Comparison of ENCODE assay signal across 10 cellular contexts in the genomic region with DNA sequence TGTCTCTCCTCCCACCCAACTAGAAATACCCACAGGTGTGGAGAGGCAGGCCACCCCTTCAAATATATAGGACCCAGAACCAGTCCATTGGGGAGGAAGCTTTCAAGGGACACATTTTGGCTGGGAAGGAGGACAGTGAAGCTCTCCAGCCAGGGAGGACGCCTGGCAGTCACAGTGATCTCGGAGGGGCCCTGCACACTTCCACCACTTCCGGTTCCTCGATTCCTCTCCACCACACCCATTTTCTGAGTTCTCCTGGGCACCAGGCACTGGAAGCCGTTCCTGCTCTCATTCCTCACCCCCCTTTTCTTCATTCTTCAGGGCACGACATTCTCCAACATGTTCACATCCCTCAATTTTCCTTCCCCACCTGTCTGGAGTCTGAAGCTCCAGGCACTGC. TPM values are rescaled to one million over a fixed set of nuclear protein-coding genes. Genes with fewer than 3 reads are reported as not detected.
DNase-seq lines count a peak whose midpoint lies in the region; ATAC-seq and TF ChIP-seq lines count a peak whose summit lies in the region.
"Had no signal": no experiment of that assay in that cellular context is flagged by ENCODE, and none has a peak within 500 bp of the region (broad histone marks: within the 10 kb centered on the region; RNA-seq: fewer than 3 reads in every experiment).

No MANE protein-coding gene starts in this region.

- H3K4me2 ChIP-seq in DOHH2 (ENCODE audit: low read length): peak overlapping the region; percentile 58

- peaks cover 12% of the 10 kb centered on the region for H3K79me2 ChIP-seq in DOHH2 (ENCODE audit: control insufficient read depth, low read length)

- CTCF ChIA-PET in activated CD8-positive, alpha-beta T cell treated with anti-CD3 and anti-CD28 coated beads, Interleukin-2, amount 10 ng/mL, durations not matched to agents 7 days and 5 days (lab: Charles Lee): interaction anchor here (1.2 to 12.5 kb wide), 5 partner anchors 14 to 208 kb away, joined by 3 to 126 read pairs (median 9); no protein-coding TSS in a partner anchor

- H3K9me2 ChIP-seq in DOHH2 (replicated peaks; ENCODE audit: control insufficient read depth, low read length): no peaks in the 10 kb centered on the region

- no peak overlapping the region for H3K27ac ChIP-seq in DOHH2 (ENCODE audit: low read depth, low read length)
- peak overlapping the region; percentile 58 for H3K27ac ChIP-seq in KOPT-K1 (ENCODE audit: low read depth, low read length, poor library complexity, severe bottlenecking)

- peaks cover 43% of the 10 kb centered on the region for H3K4me1 ChIP-seq in DOHH2 (ENCODE audit: control insufficient read depth, low read length)

- no peaks in the 10 kb centered on the region for H3K27me3 Mint-ChIP-seq in activated CD8-positive, alpha-beta T cell treated with anti-CD3 and anti-CD28 coated beads, Interleukin-2, amount 10 ng/mL, durations not matched to agents 7 days and 5 days (ENCODE audit: low read depth)
- no peaks in the 10 kb centered on the region for H3K27me3 Mint-ChIP-seq in naive B cell

- H3K9me3 ChIP-seq in DOHH2 (ENCODE audit: control insufficient read depth, insufficient read depth, low read length) (no peaks in the 10 kb centered on the region), KOPT-K1 (ENCODE audit: insufficient read depth, low read length, poor library complexity, severe bottlenecking) (no peaks in the 10 kb centered on the region)

- peaks cover 53% of the 10 kb centered on the region for H3K4me1 Mint-ChIP-seq in activated CD8-positive, alpha-beta T cell treated with anti-CD3 and anti-CD28 coated beads, Interleukin-2, amount 10 ng/mL, durations not matched to agents 7 days and 5 days (ENCODE audit: low read depth)
- H3K4me1 Mint-ChIP-seq in naive B cell: peaks cover 48 to 65% (median 64%) of the 10 kb centered on the region in 3 donors

- peak overlapping the region; percentile 83 for H3K27ac Mint-ChIP-seq in activated CD8-positive, alpha-beta T cell treated with anti-CD3 and anti-CD28 coated beads, Interleukin-2, amount 10 ng/mL, durations not matched to agents 7 days and 5 days
- H3K27ac Mint-ChIP-seq in naive B cell: peak overlapping the region; percentile 90 to 96 (median 94)

- peak overlapping the region; percentile 74 for H3K4me3 Mint-ChIP-seq in activated CD8-positive, alpha-beta T cell treated with anti-CD3 and anti-CD28 coated beads, Interleukin-2, amount 10 ng/mL, durations not matched to agents 7 days and 5 days
- peak overlapping the region; percentile 82 to 98 (median 90) for H3K4me3 Mint-ChIP-seq in naive B cell
- H3K4me3 Mint-ChIP-seq: neural crest cell had no signal

- H3F3A ChIP-seq in DOHH2 (ENCODE audit: control insufficient read depth, insufficient read depth): peaks cover 18% of the 10 kb centered on the region

- peak; percentile 31 for ATAC-seq in activated CD8-positive, alpha-beta T cell treated with anti-CD3 and anti-CD28 coated beads, Interleukin-2, amount 10 ng/mL, durations not matched to agents 7 days and 5 days
- ATAC-seq in naive B cell (ENCODE audit: low read depth in 2 of 2) (no peak), GM19023 (IDR thresholded peaks at IDR 0.05; ENCODE audit: unreplicated experiment) (no peak)

- no peak for DNase-seq in activated CD8-positive, alpha-beta T cell treated with anti-CD3 and anti-CD28 coated beads, Interleukin-2, amount 10 ng/mL, durations not matched to agents 7 days and 5 days
- DNase-seq in naive B cell (no peak), NK-92 (lab: John Stamatoyannopoulos, UW; ENCODE audit: unreplicated experiment) (no peak), mesenteric fat pad (ENCODE audit: low spot score) (no peak), NCI-H187 (lab: John Stamatoyannopoulos, UW) (no peak)
- DNase-seq: stimulated activated CD4-positive, alpha-beta T cell treated with anti-CD3 and anti-CD28 coated beads, Interleukin-2, amount 100 ng/mL, for 48 hours had no signal

- H4K20me1 ChIP-seq in DOHH2 (ENCODE audit: control insufficient read depth, insufficient read depth, low read depth, low read length): no peaks in the 10 kb centered on the region

- H3K36me3 ChIP-seq in DOHH2 (ENCODE audit: control insufficient read depth, low read length) (no peaks in the 10 kb centered on the region), KOPT-K1 (ENCODE audit: insufficient read depth, low read length) (no peaks in the 10 kb centered on the region)

- H3K27me3 ChIP-seq in DOHH2 (ENCODE audit: control insufficient read depth, low read length): no peaks in the 10 kb centered on the region

- no peaks in the 10 kb centered on the region for H3K9me3 Mint-ChIP-seq in activated CD8-positive, alpha-beta T cell treated with anti-CD3 and anti-CD28 coated beads, Interleukin-2, amount 10 ng/mL, durations not matched to agents 7 days and 5 days (ENCODE audit: insufficient read depth)
- no peaks in the 10 kb centered on the region for H3K9me3 Mint-ChIP-seq in naive B cell

- POLR2A ChIA-PET in activated CD8-positive, alpha-beta T cell treated with anti-CD3 and anti-CD28 coated beads, Interleukin-2, amount 10 ng/mL, durations not matched to agents 7 days and 5 days (lab: Charles Lee): interaction anchor here (1.8 to 2.2 kb wide), 2 partner anchors 9 to 14 kb away, joined by 4 to 7 read pairs; no protein-coding TSS in a partner anchor

- no peak for TF ChIP-seq CTCF in DOHH2 (IDR thresholded peaks at IDR 0.05; ENCODE audit: low read depth, low read length, poor library complexity, severe bottlenecking)

- peaks cover 7% of the 10 kb centered on the region for H3K36me3 Mint-ChIP-seq in activated CD8-positive, alpha-beta T cell treated with anti-CD3 and anti-CD28 coated beads, Interleukin-2, amount 10 ng/mL, durations not matched to agents 7 days and 5 days (ENCODE audit: low read depth)
- H3K36me3 Mint-ChIP-seq in naive B cell: peaks cover 0 to 7% of the 10 kb centered on the region in 2 donors

- peak overlapping the region; percentile 48 for H3K4me3 ChIP-seq in DOHH2 (ENCODE audit: low read length)

RNA-seq across cellular contexts. Expression of a gene that starts 30.4 kb away (rescaled TPM):
- 10 to 100 TPM; 41.8 to 49.4 TPM for total RNA-seq in activated CD8-positive, alpha-beta T cell treated with anti-CD3 and anti-CD28 coated beads, Interleukin-2, amount 10 ng/mL, durations not matched to agents 7 days and 5 days
- 10 to 100 TPM in 5 of 6 donors, 1 to 10 TPM in 1; 7.1 to 57.2 (median 20.0) TPM for polyA plus RNA-seq in naive B cell (ENCODE audit: low read depth in 6 of 6)
- total RNA-seq in mesenteric fat pad: 2.1 TPM

Comparison
In these comparisons a context has a peak if more than half of its experiments do, and no peak if none do; other contexts are left out.
1. RNA of a gene that starts 30.4 kb away (total RNA-seq): 41.8 to 49.4 TPM in activated CD8-positive, alpha-beta T cell treated with anti-CD3 and anti-CD28 coated beads, Interleukin-2, amount 10 ng/mL, durations not matched to agents 7 days and 5 days; 2.1 TPM in mesenteric fat pad (single experiment); every median in the first group is over 10 times any median in the second.